7 cellular contexts compared by ENCODE assay signal in genomic region chr18:13151656-13152055, GRCh38.
"Had no signal": no experiment of that assay in that cellular context is flagged by ENCODE, and none has a peak within 500 bp of the region (broad histone marks: within the 10 kb centered on the region; RNA-seq: fewer than 3 reads in every experiment).

No MANE protein-coding gene starts in this region.

- ATAC-seq: GM12878 had no signal

- FAIRE-seq: GM12878, GM12891, GM12892, GM18507, GM19239 had no signal

- DNase-seq: GDM1, GF-D8 had no signal
